Comparison of ENCODE assay signal across 15 cellular contexts in the genomic region with DNA sequence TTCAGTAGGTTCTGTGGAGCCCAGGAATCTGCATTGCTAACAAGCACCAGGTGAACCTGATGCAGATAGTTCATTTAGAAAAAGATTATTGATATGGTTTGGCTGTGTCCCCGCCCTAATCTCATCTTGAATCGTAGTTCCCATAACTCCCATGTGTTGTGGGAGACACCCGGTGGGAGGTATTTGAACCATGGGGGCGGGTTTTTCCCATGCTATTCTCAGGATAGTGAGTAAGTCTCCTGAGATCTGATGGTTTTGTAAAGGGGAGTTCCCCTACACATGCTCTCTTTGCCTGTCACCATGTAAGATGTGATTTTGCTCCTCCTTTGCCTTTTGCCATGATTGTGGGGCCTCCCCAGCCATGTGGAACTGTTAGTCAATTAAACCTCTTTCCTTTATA.
DNase-seq lines count a peak whose midpoint lies in the region; ATAC-seq lines count a peak whose summit lies in the region.
"Had no signal": no experiment of that assay in that cellular context is flagged by ENCODE, and none has a peak within 500 bp of the region (broad histone marks: within the 10 kb centered on the region; RNA-seq: fewer than 3 reads in every experiment).

No MANE protein-coding gene starts in this region.

- no peak overlapping the region for H3K4me3 Mint-ChIP-seq in activated T-cell treated with anti-CD3 and anti-CD28 coated beads, Interleukin-2, amount 50 U/mL, for 4 hours
- H3K4me3 Mint-ChIP-seq: activated T-helper 1 cell treated with anti-CD3 and anti-CD28 coated beads, Interleukin-12 subunit alpha, Interleukin-12 subunit beta, Interleukin-2, Interleukin-4 antibody, amounts not matched to agents 30 ng/mL and 10 ng/mL and 1 ng/mL, durations not matched to agents 14 hours and 24 hours and 36 hours; brain; CD4-positive, alpha-beta T cell had no signal

- H3K4me1 Mint-ChIP-seq in activated T-cell treated with anti-CD3 and anti-CD28 coated beads, Interleukin-2, amount 50 U/mL, for 4 hours (ENCODE audit: low read depth): no peaks in the 10 kb centered on the region

- intact Hi-C loops in sciatic nerve (cut with DNase I): no loop called here

- peaks cover 19% of the 10 kb centered on the region for H3K27me3 Mint-ChIP-seq in activated T-cell treated with anti-CD3 and anti-CD28 coated beads, Interleukin-2, amount 50 U/mL, for 4 hours (ENCODE audit: low read depth)
- H3K27me3 Mint-ChIP-seq: brain had no signal

- peak; percentile 59 for ATAC-seq in GM18870 (IDR thresholded peaks at IDR 0.05; ENCODE audit: unreplicated experiment)
- peak; percentile 49 for ATAC-seq in GM21786 (IDR thresholded peaks at IDR 0.05; ENCODE audit: unreplicated experiment)
- ATAC-seq in activated T-cell treated with anti-CD3 and anti-CD28 coated beads, Interleukin-2, amount 50 U/mL, for 4 hours: peak; percentile 73 to 78
- ATAC-seq in sciatic nerve: no peak
- ATAC-seq: mucosa of descending colon had no signal

- DNase-seq in activated T-cell treated with anti-CD3 and anti-CD28 coated beads, Interleukin-2, amount 50 U/mL, for 4 hours: no peak
- DNase-seq in stimulated activated CD4-positive, alpha-beta T cell treated with anti-CD3 and anti-CD28 coated beads, Interleukin-2, amount 100 ng/mL, for 48 hours: peak; percentile 29 to 38
- DNase-seq in D341Med (ENCODE audit: low spot score) (no peak), sciatic nerve (ENCODE audit: low spot score) (no peak), NCI-H2081 (lab: John Stamatoyannopoulos, UW) (no peak)
- DNase-seq: CD4-positive, alpha-beta T cell; H7; mucosa of descending colon; NCI-H187 treated with DMSO at 0.1 percent for 48 hours; NCI-H748 treated with DMSO at 0.1 percent for 48 hours; SHP77 treated with DMSO at 0.1 percent for 48 hours had no signal

- no peaks in the 10 kb centered on the region for H3K9me3 Mint-ChIP-seq in activated T-cell treated with anti-CD3 and anti-CD28 coated beads, Interleukin-2, amount 50 U/mL, for 4 hours
- H3K9me3 Mint-ChIP-seq: activated T-helper 1 cell treated with anti-CD3 and anti-CD28 coated beads, Interleukin-12 subunit alpha, Interleukin-12 subunit beta, Interleukin-2, Interleukin-4 antibody, amounts not matched to agents 30 ng/mL and 10 ng/mL and 1 ng/mL, durations not matched to agents 14 hours and 24 hours and 36 hours; brain; CD4-positive, alpha-beta T cell had no signal

- H3K36me3 Mint-ChIP-seq in activated T-cell treated with anti-CD3 and anti-CD28 coated beads, Interleukin-2, amount 50 U/mL, for 4 hours (ENCODE audit: insufficient read depth): no peaks in the 10 kb centered on the region
- H3K36me3 Mint-ChIP-seq: brain had no signal

Comparison
In these comparisons a context has a peak if more than half of its experiments do, and no peak if none do; other contexts are left out.
1. DNase-seq: peak in stimulated activated CD4-positive, alpha-beta T cell treated with anti-CD3 and anti-CD28 coated beads, Interleukin-2, amount 100 ng/mL, for 48 hours (2 of 2); none in activated T-cell treated with anti-CD3 and anti-CD28 coated beads, Interleukin-2, amount 50 U/mL, for 4 hours (single experiment), D341Med (single experiment), sciatic nerve (single experiment) and NCI-H2081 (0 of 2).